ENCODE assay signal across 2 cellular contexts in genomic region chr17:46768896-46769295, GRCh38. TPM values are rescaled to one million over a fixed set of nuclear protein-coding genes. Genes with fewer than 3 reads are reported as not detected.
"Had no signal": no experiment of that assay in that cellular context is flagged by ENCODE, and none has a peak within 500 bp of the region (broad histone marks: within the 10 kb centered on the region; RNA-seq: fewer than 3 reads in every experiment).

No MANE protein-coding gene starts in this region.

RNA-seq across cellular contexts. Expression of gene WNT3, which starts 49.6 kb away (rescaled TPM):
- total RNA-seq: activated CD4-positive, alpha-beta T cell treated with anti-CD3 and anti-CD28 coated beads, Interleukin-2, amount 10 ng/mL, durations not matched to agents 7 days and 5 days; T-helper 2 cell treated with Interferon-gamma antibody and Interleukin-4, amounts not matched to agents 100 ng/mL and 5 ng/mL, for 36 hours had no signal
